ENCODE assay signal across 8 cellular contexts in genomic region chr3:152270944-152271343, GRCh38. TPM values are rescaled to one million over a fixed set of nuclear protein-coding genes. Genes with fewer than 3 reads are reported as not detected.
A peak's percentile ranks its signal among the peaks of the same experiment; 100 is the strongest.
DNase-seq lines count a peak whose midpoint lies in the region; ATAC-seq and TF ChIP-seq lines count a peak whose summit lies in the region.

No MANE protein-coding gene starts in this region.

- H3K9me3 ChIP-seq in DND-41 (ENCODE audit: insufficient read depth, low read length, severe bottlenecking), result no peaks in the 10 kb centered on the region
- no peaks in the 10 kb centered on the region for H3K9me3 ChIP-seq in Panc1 (ENCODE audit: control insufficient read depth, insufficient read depth, low read depth, low read length)

- POLR2A ChIA-PET in Panc1 (lab: Charles Lee), result no interaction called here

- no TSS peak for BruUV-seq in Panc1 (replicated peaks; lab: Mats Ljungman, UMichigan)

- no peak for TF ChIP-seq CTCF in DND-41 (IDR thresholded peaks at IDR 0.05; ENCODE audit: borderline replicate concordance, extremely low read depth, low read length, poor library complexity, severe bottlenecking)
- no peak for TF ChIP-seq CTCF in Panc1 (IDR thresholded peaks at IDR 0.05)
- TF ChIP-seq CTCF in progenitor cell of endocrine pancreas (IDR thresholded peaks at IDR 0.05; ENCODE audit: unreplicated experiment), result no peak

- H3K27me3 Mint-ChIP-seq in progenitor cell of endocrine pancreas, result peaks cover 26% of the 10 kb centered on the region

- no peak overlapping the region for H3K27ac Mint-ChIP-seq in progenitor cell of endocrine pancreas

- H3K36me3 ChIP-seq in DND-41 (ENCODE audit: insufficient read depth, low read length) (peaks cover 25% of the 10 kb centered on the region), Panc1 (ENCODE audit: control insufficient read depth, insufficient read depth, low read length) (peaks cover 6% of the 10 kb centered on the region)

- CTCF ChIA-PET in Panc1 (lab: Charles Lee), result no interaction called here

- in situ Hi-C loops in Panc1 (cut with HindIII; ENCODE audit: low pct_unique_long_range_greater_than_20kb, low sequenced_read_pairs), result no loop called here

- H3K27me3 ChIP-seq in DND-41 (ENCODE audit: insufficient read depth, low read length, poor library complexity) (no peaks in the 10 kb centered on the region), Panc1 (ENCODE audit: control insufficient read depth, insufficient read depth, low read length) (no peaks in the 10 kb centered on the region)

- no peak for TF ChIP-seq POLR2A in erythroblast (IDR thresholded peaks at IDR 0.05; ENCODE audit: low read length)

- H3K4me2 ChIP-seq in DND-41 (ENCODE audit: insufficient read depth, low read length), result peak overlapping the region; percentile 74

- ATAC-seq in DND-41 (ENCODE audit: insufficient read depth, low read depth) (no peak), Panc1 (no peak), GM18858 (IDR thresholded peaks at IDR 0.05; ENCODE audit: unreplicated experiment) (no peak)

- H3K4me1 ChIP-seq in DND-41 (ENCODE audit: insufficient read depth, low read length) (peaks cover 80% of the 10 kb centered on the region), Panc1 (ENCODE audit: control insufficient read depth, insufficient read depth, low read length) (peaks cover 50% of the 10 kb centered on the region)

- peaks cover 99% of the 10 kb centered on the region for H3K79me2 ChIP-seq in DND-41 (ENCODE audit: insufficient read depth, low read length)

- H3K9ac ChIP-seq in DND-41 (ENCODE audit: low read depth, low read length), result peak overlapping the region; percentile 93

- H3K27ac ChIP-seq in DND-41 (ENCODE audit: low read length), result peak overlapping the region; percentile 13
- peak overlapping the region; percentile 99 for H3K27ac ChIP-seq in Panc1 (ENCODE audit: low read length)

- H3K4me3 ChIP-seq in DND-41 (ENCODE audit: low read depth in 1 of 2, low read length in 2 of 2) (peak overlapping the region; percentile 53 to 68; a peak in 3 of 4 replicates), Panc1 (ENCODE audit: low read depth in 2 of 2, low read length in 2 of 2) (peak overlapping the region; percentile 90 to 99)

- intact Hi-C loops in Panc1 (cut with micrococcal nuclease; ENCODE audit: unreplicated experiment) (loop anchor here (5.0 kb wide), 1 partner anchor 171 kb away; no protein-coding TSS in a partner anchor), posterior cingulate gyrus (cut with DNase I) (no loop called here)

- no peaks in the 10 kb centered on the region for H3K36me3 Mint-ChIP-seq in progenitor cell of endocrine pancreas (ENCODE audit: insufficient read depth)

- H3K4me3 Mint-ChIP-seq in progenitor cell of endocrine pancreas (ENCODE audit: low read depth), result peak overlapping the region; percentile 93

- DNase-seq in DND-41, result no peak
- DNase-seq in Panc1 (ENCODE audit: low read depth, low spot score), result no peak
- peak; percentile 65 to 76 for DNase-seq in erythroblast (lab: John Stamatoyannopoulos, UW)
- DNase-seq in progenitor cell of endocrine pancreas (ENCODE audit: low spot score, unreplicated experiment), result no peak
- DNase-seq in posterior cingulate gyrus, result no peak
- no peak for DNase-seq in stimulated activated CD4-positive, alpha-beta T cell treated with anti-CD3 and anti-CD28 coated beads, Interleukin-4, amount 100 ng/mL, for 1 hour
- no peak for DNase-seq in activated CD4-positive, alpha-beta T cell treated with anti-CD3 and anti-CD28 coated beads for 4 hours

- H4K20me1 ChIP-seq in DND-41 (ENCODE audit: insufficient read depth, low read length), result peaks cover 53% of the 10 kb centered on the region

- H2AFZ ChIP-seq in DND-41 (ENCODE audit: low read depth, low read length), result no peak overlapping the region

- H3K9me3 Mint-ChIP-seq in progenitor cell of endocrine pancreas (ENCODE audit: low read depth), result no peaks in the 10 kb centered on the region

- peaks cover 16% of the 10 kb centered on the region for H3K4me1 Mint-ChIP-seq in progenitor cell of endocrine pancreas (ENCODE audit: low read depth)

RNA-seq across cellular contexts. Expression of gene MBNL1, which starts 2.2 kb away (rescaled TPM):
- total RNA-seq in Panc1 (2021; ENCODE audit: unreplicated experiment) (140 TPM), progenitor cell of endocrine pancreas (29.4 and 38.1 TPM in 2 replicates)
- 55.2 TPM for polyA plus RNA-seq in Panc1 (2012; ENCODE audit: insufficient read length)

Comparison
In these comparisons a context has a peak if more than half of its experiments do, and no peak if none do; other contexts are left out.
1. DNase-seq: peak in erythroblast (2 of 2); none in DND-41 (single experiment), Panc1 (single experiment), progenitor cell of endocrine pancreas (single experiment), posterior cingulate gyrus (0 of 10), stimulated activated CD4-positive, alpha-beta T cell treated with anti-CD3 and anti-CD28 coated beads, Interleukin-4, amount 100 ng/mL, for 1 hour (single experiment) and activated CD4-positive, alpha-beta T cell treated with anti-CD3 and anti-CD28 coated beads for 4 hours (0 of 2).